Comparison of ENCODE assay signal across 27 cellular contexts in genomic region chr9:29001006-29001405, GRCh38.
"Had no signal": no experiment of that assay in that cellular context is flagged by ENCODE, and none has a peak within 500 bp of the region (broad histone marks: within the 10 kb centered on the region; RNA-seq: fewer than 3 reads in every experiment).

No MANE protein-coding gene starts in this region.

- H3K4me3 ChIP-seq: esophagus squamous epithelium, gastrocnemius medialis, heart left ventricle, hepatocyte, lung, mucosa of descending colon, testis, tibial artery had no signal

- DNase-seq: cortex of kidney; effector memory CD8-positive, alpha-beta T cell; erythroblast; esophagus squamous epithelium; foreskin fibroblast; gastrocnemius medialis; heart left ventricle; kidney; mesenchymal stem cell; mucosa of descending colon; naive B cell; stimulated activated CD4-positive, alpha-beta T cell treated with anti-CD3 and anti-CD28 coated beads, Interleukin-2, amount 100 ng/mL, for 24 hours; stimulated activated CD4-positive, alpha-beta T cell treated with anti-CD3 and anti-CD28 coated beads, Interleukin-4, amount 100 ng/mL, for 24 hours; stimulated activated naive CD8-positive, alpha-beta T cell treated with anti-CD3 and anti-CD28 coated beads, Interleukin-15, Interleukin-2, amounts not matched to agents 100 U/mL and 50 U/mL, for 24 hours; substantia nigra; testis; tibial artery had no signal

- H2AFZ ChIP-seq: hepatocyte, parathyroid adenoma had no signal

- H3K36me3 ChIP-seq: esophagus squamous epithelium, gastrocnemius medialis, heart left ventricle, neutrophil, tibial artery had no signal

- H3K4me1 Mint-ChIP-seq: mesothelial cell of epicardium; naive B cell; neural crest cell; stimulated activated memory B cell treated with anti-CD40 and anti-IgM and Interleukin-4, amounts not matched to agents 10 μg/mL and 1 μg/mL and 100 μg/mL, for 72 hours had no signal

- H3K9me3 Mint-ChIP-seq: mesothelial cell of epicardium; stimulated activated memory B cell treated with anti-CD40 and anti-IgM and Interleukin-4, amounts not matched to agents 10 μg/mL and 1 μg/mL and 100 μg/mL, for 72 hours; type B pancreatic cell had no signal

- H3K27ac ChIP-seq: esophagus squamous epithelium, gastrocnemius medialis, heart left ventricle, hepatocyte, neutrophil, parathyroid adenoma, testis, tibial artery had no signal

- H3K4me1 ChIP-seq: esophagus squamous epithelium, gastrocnemius medialis, heart left ventricle, parathyroid adenoma, testis, tibial artery had no signal

- H3K36me3 Mint-ChIP-seq: mesothelial cell of epicardium; naive B cell; natural killer cell treated with Interleukin-12 subunit alpha and Interleukin-12 subunit beta and Interleukin-15 and Interleukin-18, amount 100 ng/mL, for 72 hours; stimulated activated memory B cell treated with anti-CD40 and anti-IgM and Interleukin-4, amounts not matched to agents 10 μg/mL and 1 μg/mL and 100 μg/mL, for 72 hours; type B pancreatic cell had no signal

- H3K27me3 ChIP-seq: esophagus squamous epithelium, gastrocnemius medialis, heart left ventricle, hepatocyte, neutrophil, testis, tibial artery had no signal

- H3K27me3 Mint-ChIP-seq: effector memory CD8-positive, alpha-beta T cell; naive B cell; natural killer cell treated with Interleukin-12 subunit alpha and Interleukin-12 subunit beta and Interleukin-15 and Interleukin-18, amount 100 ng/mL, for 72 hours; progenitor cell of endocrine pancreas; stimulated activated memory B cell treated with anti-CD40 and anti-IgM and Interleukin-4, amounts not matched to agents 10 μg/mL and 1 μg/mL and 100 μg/mL, for 72 hours; type B pancreatic cell had no signal

- H3K4me3 Mint-ChIP-seq: effector memory CD8-positive, alpha-beta T cell; mesothelial cell of epicardium; naive B cell; natural killer cell treated with Interleukin-12 subunit alpha and Interleukin-12 subunit beta and Interleukin-15 and Interleukin-18, amount 100 ng/mL, for 72 hours; neural crest cell; stimulated activated memory B cell treated with anti-CD40 and anti-IgM and Interleukin-4, amounts not matched to agents 10 μg/mL and 1 μg/mL and 100 μg/mL, for 72 hours; type B pancreatic cell had no signal

- H3K4me2 ChIP-seq: hepatocyte had no signal

- H3K27ac Mint-ChIP-seq: effector memory CD8-positive, alpha-beta T cell; mesothelial cell of epicardium; naive B cell; natural killer cell treated with Interleukin-12 subunit alpha and Interleukin-12 subunit beta and Interleukin-15 and Interleukin-18, amount 100 ng/mL, for 72 hours; progenitor cell of endocrine pancreas; stimulated activated memory B cell treated with anti-CD40 and anti-IgM and Interleukin-4, amounts not matched to agents 10 μg/mL and 1 μg/mL and 100 μg/mL, for 72 hours; type B pancreatic cell had no signal

- H3K9me3 ChIP-seq: esophagus squamous epithelium, gastrocnemius medialis, mucosa of descending colon, neutrophil, testis, tibial artery had no signal

- H3K9ac ChIP-seq: parathyroid adenoma had no signal

- H3K79me2 ChIP-seq: hepatocyte, parathyroid adenoma had no signal
